ENCODE assay signal across 12 cellular contexts in genomic region chr2:219331560-219332213, GRCh38. TPM values are rescaled to one million over a fixed set of nuclear protein-coding genes. Genes with fewer than 3 reads are reported as not detected.
DNase-seq lines count a peak whose midpoint lies in the region; ATAC-seq and TF ChIP-seq lines count a peak whose summit lies in the region.
"Had no signal": no experiment of that assay in that cellular context is flagged by ENCODE, and none has a peak within 500 bp of the region (broad histone marks: within the 10 kb centered on the region; RNA-seq: fewer than 3 reads in every experiment).

No MANE protein-coding gene starts in this region.

- no peak overlapping the region for H2AFZ ChIP-seq in neuronal stem cell (ENCODE audit: low read length)

- no peak overlapping the region for H3K4me3 ChIP-seq in gastroesophageal sphincter
- no peak overlapping the region for H3K4me3 ChIP-seq in neuronal stem cell (ENCODE audit: low read length in 2 of 2)
- no peak overlapping the region for H3K4me3 ChIP-seq in coronary artery
- H3K4me3 ChIP-seq: SJCRH30 had no signal

- DNase-seq in ELR (ENCODE audit: low read depth) (peak; percentile 30), WTC11 (ENCODE audit: low spot score) (peak; percentile 69), neuronal stem cell (ENCODE audit: low spot score) (peak; percentile 63), NCI-H748 (lab: John Stamatoyannopoulos, UW; ENCODE audit: unreplicated experiment) (no peak), NCI-H2196 (lab: John Stamatoyannopoulos, UW; ENCODE audit: unreplicated experiment) (no peak), coronary artery (ENCODE audit: low spot score) (no peak)
- DNase-seq: SJCRH30 had no signal

- TF ChIP-seq CTCF in WTC11 (IDR thresholded peaks at IDR 0.05) (no peak), gastroesophageal sphincter (IDR thresholded peaks at IDR 0.05) (no peak), coronary artery (IDR thresholded peaks at IDR 0.05) (no peak)

- no peak for TF ChIP-seq POLR2A in gastroesophageal sphincter (IDR thresholded peaks at IDR 0.05)

- H3K4me2 ChIP-seq in neuronal stem cell (ENCODE audit: insufficient read depth, low read length, poor library complexity, severe bottlenecking) = no peak overlapping the region

- H3K36me3 ChIP-seq in gastroesophageal sphincter = no peaks in the 10 kb centered on the region
- H3K36me3 ChIP-seq in neuronal stem cell (replicated peaks in 1 of 2; ENCODE audit: control insufficient read depth in 2 of 2, insufficient read depth in 2 of 2, low read length in 2 of 2) = no peaks in the 10 kb centered on the region
- H3K36me3 ChIP-seq: SJCRH30 had no signal

- peak overlapping the region; percentile 54 for H3K4me3 Mint-ChIP-seq in WTC11
- H3K4me3 Mint-ChIP-seq: activated naive CD4-positive, alpha-beta T cell treated with anti-CD3 and anti-CD28 coated beads, Interleukin-2, amount 50 U/mL, for 24 hours had no signal

- CTCF ChIA-PET in WTC11 (lab: Charles Lee) = interaction anchor here (0.6 to 2.8 kb wide), 3 partner anchors 33 to 198 kb away, joined by 3 to 12 read pairs (median 5); no protein-coding TSS in a partner anchor

- no peak overlapping the region for H3K9ac ChIP-seq in neuronal stem cell (ENCODE audit: low read depth, low read length, poor library complexity)

- H4K8ac ChIP-seq in neuronal stem cell (ENCODE audit: low read depth, low read length) = no peak overlapping the region

- H3K36me3 Mint-ChIP-seq in WTC11 = no peaks in the 10 kb centered on the region

- no peak overlapping the region for H3K27ac ChIP-seq in gastroesophageal sphincter
- no peak overlapping the region for H3K27ac ChIP-seq in neuronal stem cell (replicated peaks; ENCODE audit: low read length)
- H3K27ac ChIP-seq in coronary artery = no peak overlapping the region
- H3K27ac ChIP-seq: SJCRH30 had no signal

- no peak overlapping the region for H4K91ac ChIP-seq in neuronal stem cell (ENCODE audit: low read depth, low read length, poor library complexity)

- H3K18ac ChIP-seq in neuronal stem cell (ENCODE audit: low read length) = no peak overlapping the region

- peaks cover 11% of the 10 kb centered on the region for H3K4me1 Mint-ChIP-seq in WTC11
- H3K4me1 Mint-ChIP-seq: activated naive CD4-positive, alpha-beta T cell treated with anti-CD3 and anti-CD28 coated beads, Interleukin-2, amount 50 U/mL, for 24 hours had no signal

- 10 to 16% methylated on average over 16 to 17 of the region's 39 CpGs for WGBS in gastroesophageal sphincter (ENCODE audit: low coverage in 1 of 2), 2 donors
- WGBS in neuronal stem cell (ENCODE audit: extremely low coverage in 2 of 2, insufficient read length in 2 of 2, insufficient replicate concordance in 1 of 2), 2 donors = no CpG with 5 or more reads among the region's 39 CpGs

- H2BK5ac ChIP-seq in neuronal stem cell (ENCODE audit: low read length) = no peak overlapping the region

- no peak overlapping the region for H3K27ac Mint-ChIP-seq in WTC11
- H3K27ac Mint-ChIP-seq: activated naive CD4-positive, alpha-beta T cell treated with anti-CD3 and anti-CD28 coated beads, Interleukin-2, amount 50 U/mL, for 24 hours had no signal

- peaks cover 6% of the 10 kb centered on the region; the same call in 1 of the 2 replicates for H3K9me3 Mint-ChIP-seq in WTC11

- H3K4me1 ChIP-seq in gastroesophageal sphincter (no peaks in the 10 kb centered on the region), neuronal stem cell (ENCODE audit: control insufficient read depth in 2 of 2, insufficient read depth in 1 of 2, low read depth in 1 of 2, low read length in 2 of 2) (peaks cover 3 to 4% of the 10 kb centered on the region in 2 donors)
- H3K4me1 ChIP-seq: SJCRH30 had no signal

- POLR2A ChIA-PET in WTC11 (lab: Charles Lee) = interaction anchor here (0.5 kb wide), 1 partner anchor 14 kb away, joined by 4 read pairs; no protein-coding TSS in a partner anchor

- TF ChIP-seq EP300 in gastroesophageal sphincter (IDR thresholded peaks at IDR 0.05) = no peak

- no peak overlapping the region for H2BK12ac ChIP-seq in neuronal stem cell (ENCODE audit: low read length)

- ATAC-seq in WTC11 (peak; percentile 78), gastroesophageal sphincter (peak; percentile 46), GM21529 (IDR thresholded peaks at IDR 0.05; ENCODE audit: unreplicated experiment) (no peak)

- H3K27me3 ChIP-seq in gastroesophageal sphincter = peaks cover 73% of the 10 kb centered on the region
- peaks cover 0 to 84% (median 26%) of the 10 kb centered on the region in 3 experiments for H3K27me3 ChIP-seq in neuronal stem cell (ENCODE audit: control insufficient read depth in 3 of 3, insufficient read depth in 3 of 3, low read depth in 1 of 3, low read length in 3 of 3)
- H3K27me3 ChIP-seq: SJCRH30 had no signal

- H3K9me3 ChIP-seq in gastroesophageal sphincter (peaks cover 0 to 14% (median 0%) of the 10 kb centered on the region in 3 donors), neuronal stem cell (replicated peaks in 1 of 2; ENCODE audit: control insufficient read depth in 2 of 2, insufficient read depth in 1 of 2, low read depth in 1 of 2, low read length in 2 of 2) (no peaks in the 10 kb centered on the region)
- H3K9me3 ChIP-seq: SJCRH30 had no signal

- H2AK5ac ChIP-seq in neuronal stem cell (ENCODE audit: low read depth, low read length) = no peak overlapping the region

- H2BK15ac ChIP-seq in neuronal stem cell (ENCODE audit: low read length) = no peak overlapping the region

- H3K79me1 ChIP-seq in neuronal stem cell (ENCODE audit: low read depth, low read length) = no peaks in the 10 kb centered on the region

- no peak overlapping the region for H3K4ac ChIP-seq in neuronal stem cell (ENCODE audit: low read length)

- H2BK120ac ChIP-seq in neuronal stem cell (ENCODE audit: low read depth, low read length) = no peak overlapping the region

- no peak overlapping the region for H3K23ac ChIP-seq in neuronal stem cell (ENCODE audit: low read depth, low read length, poor library complexity)

- peaks cover 94% of the 10 kb centered on the region for H3K27me3 Mint-ChIP-seq in WTC11 (ENCODE audit: low read depth)

- no peak overlapping the region for H3K14ac ChIP-seq in neuronal stem cell (ENCODE audit: low read length)

TF ChIP-seq in WTC11, 78 proteins besides CTCF, POLR2A, EP300 and RAD21 (continues in another document):
- peak; percentile 96 for TF ChIP-seq ARID4B (CRISPR knock-in tag; IDR thresholded peaks at IDR 0.05; ENCODE audit: borderline replicate concordance)
- TF ChIP-seq GABPB1 (CRISPR knock-in tag; IDR thresholded peaks at IDR 0.05) = peak; percentile 53; the same call in 1 of the 2 replicates

RNA-seq across cellular contexts. Expression of gene RESP18, which starts 0.9 kb away (rescaled TPM):
- total RNA-seq in WTC11 (2021) = not detected in 3 replicates
- not detected for total RNA-seq in gastroesophageal sphincter
- not detected for polyA plus RNA-seq in neuronal stem cell (2013, experiment 1 of 2)
- polyA plus RNA-seq in neuronal stem cell (2013, experiment 2 of 2) = not detected
- total RNA-seq: HT1080, SJCRH30 had no signal
- polyA plus RNA-seq: keratinocyte had no signal

RNA-seq across cellular contexts. Expression of gene PTPRN, which starts 22.5 kb away (rescaled TPM):
- total RNA-seq in WTC11 (2021) (3.8 to 5.7 TPM (median 5.2 TPM) in 3 replicates), gastroesophageal sphincter (1 to 10 TPM in 2 of 4 donors, under 1 TPM in 1, not detected in 1; 0.58 to 3.0 (median 1.9) TPM)
- 0.36 TPM for polyA plus RNA-seq in neuronal stem cell (2013, experiment 1 of 2)
- 0.47 TPM for polyA plus RNA-seq in neuronal stem cell (2013, experiment 2 of 2)
- total RNA-seq: SJCRH30 had no signal
- polyA plus RNA-seq: keratinocyte had no signal

RNA-seq across cellular contexts. Expression of gene DNAJB2, which starts 52.5 kb away (rescaled TPM):
- total RNA-seq in WTC11 (2021) (36.1 to 42.8 TPM (median 40.3 TPM) in 3 replicates), gastroesophageal sphincter (10 to 100 TPM; 45.3 to 76.1 (median 54.9) TPM)
- polyA plus RNA-seq in neuronal stem cell (2013, experiment 1 of 2) = 39.6 TPM
- polyA plus RNA-seq in neuronal stem cell (2013, experiment 2 of 2) = 39.1 TPM

RNA-seq across cellular contexts. Expression of gene DNPEP, which starts 56.0 kb away (rescaled TPM):
- 65.8 to 70.2 TPM (median 67.6 TPM) in 3 replicates for total RNA-seq in WTC11 (2021)
- total RNA-seq in gastroesophageal sphincter = 10 to 100 TPM; 37.8 to 76.9 (median 59.2) TPM
- 35.4 TPM for polyA plus RNA-seq in neuronal stem cell (2013, experiment 1 of 2)
- polyA plus RNA-seq in neuronal stem cell (2013, experiment 2 of 2) = 35.1 TPM

Comparison
In these comparisons a context has a peak if more than half of its experiments do, and no peak if none do; other contexts are left out.
1. DNase-seq: peak in ELR (single experiment), WTC11 (single experiment) and neuronal stem cell (single experiment); none in NCI-H748 (single experiment), NCI-H2196 (single experiment) and coronary artery (single experiment).